In genomic region chr7:111806232-111806631, GRCh38 we compare ENCODE assay signal across 23 cellular contexts.
"Had no signal": no experiment of that assay in that cellular context is flagged by ENCODE, and none has a peak within 500 bp of the region (broad histone marks: within the 10 kb centered on the region; RNA-seq: fewer than 3 reads in every experiment).

No MANE protein-coding gene starts in this region.

- H3K4me3 ChIP-seq: left lung, lower lobe of right lung, ovary, right atrium auricular region, skin epidermis, stomach, testis, thyroid gland, uterus had no signal

- H3K27me3 ChIP-seq: left lung, ovary, right atrium auricular region, stomach, testis, thyroid gland, uterus had no signal

- ATAC-seq: left colon; left lung; lower lobe of right lung; naive thymus-derived CD8-positive, alpha-beta T cell; sciatic nerve; stimulated activated naive B cell treated with anti-CD40 and anti-IgM and Interleukin-4, amounts not matched to agents 10 μg/mL and 1 μg/mL and 100 μg/mL, for 72 hours; stimulated activated naive CD8-positive, alpha-beta T cell treated with anti-CD3 and anti-CD28 coated beads, Interleukin-15, Interleukin-2, amounts not matched to agents 100 U/mL and 50 U/mL, for 24 hours had no signal

- H3K4me1 ChIP-seq: left lung, lower lobe of right lung, stomach, uterus had no signal

- DNase-seq: hippocampal formation; kidney; left colon; left lung; lower lobe of right lung; mammary epithelial cell; mesenchymal stem cell; naive thymus-derived CD8-positive, alpha-beta T cell; ovary; stimulated activated CD4-positive, alpha-beta T cell treated with anti-CD3 and anti-CD28 coated beads, Interleukin-12 subunit alpha, Interleukin-12 subunit beta, amount 100 ng/mL, for 4 hours; stimulated activated CD4-positive, alpha-beta T cell treated with anti-CD3 and anti-CD28 coated beads, Interleukin-15, amount 100 ng/mL, for 24 hours; stimulated activated CD4-positive, alpha-beta T cell treated with anti-CD3 and anti-CD28 coated beads, Interleukin-2, amount 100 ng/mL, for 24 hours; stimulated activated CD4-positive, alpha-beta T cell treated with anti-CD3 and anti-CD28 coated beads, Interleukin-4, amount 100 ng/mL, for 1 hour; stimulated activated naive B cell treated with anti-CD40 and anti-IgM and Interleukin-4, amounts not matched to agents 10 μg/mL and 1 μg/mL and 100 μg/mL, for 72 hours; stimulated activated naive CD8-positive, alpha-beta T cell treated with anti-CD3 and anti-CD28 coated beads, Interleukin-15, Interleukin-2, amounts not matched to agents 100 U/mL and 50 U/mL, for 24 hours; stomach; testis; thyroid gland; uterus had no signal

- H3K27ac ChIP-seq: left lung, lower lobe of right lung, ovary, right atrium auricular region, skin epidermis, stomach, testis, thyroid gland, uterus had no signal

- H3K9me3 ChIP-seq: lower lobe of right lung, testis, thyroid gland, uterus had no signal

- H3K36me3 ChIP-seq: ovary, right atrium auricular region, thyroid gland, uterus had no signal

- FAIRE-seq: islet of Langerhans, kidney had no signal
